Comparison of ENCODE assay signal across 8 cellular contexts in genomic region chr2:162333968-162334367, GRCh38. TPM values are rescaled to one million over a fixed set of nuclear protein-coding genes. Genes with fewer than 3 reads are reported as not detected.
DNase-seq lines count a peak whose midpoint lies in the region; ATAC-seq and TF ChIP-seq lines count a peak whose summit lies in the region.

No MANE protein-coding gene starts in this region.

- no peak overlapping the region for H3K4me3 Mint-ChIP-seq in effector memory CD8-positive, alpha-beta T cell
- no peak overlapping the region for H3K4me3 Mint-ChIP-seq in progenitor cell of endocrine pancreas (ENCODE audit: low read depth)

- H3K27me3 Mint-ChIP-seq in effector memory CD8-positive, alpha-beta T cell = no peaks in the 10 kb centered on the region
- no peaks in the 10 kb centered on the region for H3K27me3 Mint-ChIP-seq in progenitor cell of endocrine pancreas

- H3K4me1 Mint-ChIP-seq in effector memory CD8-positive, alpha-beta T cell (ENCODE audit: low read depth in 2 of 2) = no peaks in the 10 kb centered on the region
- peaks cover 3% of the 10 kb centered on the region for H3K4me1 Mint-ChIP-seq in progenitor cell of endocrine pancreas (ENCODE audit: low read depth)

- DNase-seq in AG09319 (ENCODE audit: extremely low read depth, low read depth) (no peak), GM12864 (ENCODE audit: low read depth) (no peak), NCI-H748 treated with DMSO at 0.1 percent for 48 hours (lab: John Stamatoyannopoulos, UW) (peak; percentile 7), progenitor cell of endocrine pancreas (ENCODE audit: low spot score, unreplicated experiment) (no peak), islet precursor cell (no peak), hepatic stellate cell (ENCODE audit: low spot score) (no peak)
- DNase-seq in effector memory CD8-positive, alpha-beta T cell = peak in 1 of 3 experiments; percentile 15

- peak; percentile 69 for ATAC-seq in HG02759 (IDR thresholded peaks at IDR 0.05; ENCODE audit: unreplicated experiment)
- ATAC-seq in effector memory CD8-positive, alpha-beta T cell (replicated peaks) = peak; percentile 49

- TF ChIP-seq CTCF in AG09319 (IDR thresholded peaks at IDR 0.05; ENCODE audit: low read depth, low read length) (peak; percentile 42), GM12864 (IDR thresholded peaks at IDR 0.05; ENCODE audit: low read depth, low read length, missing control alignments) (peak; percentile 45), progenitor cell of endocrine pancreas (IDR thresholded peaks at IDR 0.05; ENCODE audit: unreplicated experiment) (peak; percentile 32)

- H3K27ac Mint-ChIP-seq in effector memory CD8-positive, alpha-beta T cell = no peak overlapping the region
- H3K27ac Mint-ChIP-seq in progenitor cell of endocrine pancreas = no peak overlapping the region

- no peaks in the 10 kb centered on the region for H3K9me3 Mint-ChIP-seq in effector memory CD8-positive, alpha-beta T cell
- H3K9me3 Mint-ChIP-seq in progenitor cell of endocrine pancreas (ENCODE audit: low read depth) = peaks cover 3% of the 10 kb centered on the region

- H3K4me3 ChIP-seq in GM12864 (ENCODE audit: low read depth, low read length) = no peak overlapping the region

- H3K36me3 Mint-ChIP-seq in effector memory CD8-positive, alpha-beta T cell (ENCODE audit: insufficient read depth) = no peaks in the 10 kb centered on the region
- no peaks in the 10 kb centered on the region for H3K36me3 Mint-ChIP-seq in progenitor cell of endocrine pancreas (ENCODE audit: insufficient read depth)

RNA-seq across cellular contexts. Expression of gene GCA, which starts 10.0 kb away (rescaled TPM):
- 92.6 and 113 TPM in 2 replicates for total RNA-seq in progenitor cell of endocrine pancreas

RNA-seq across cellular contexts. Expression of gene IFIH1, which starts 15.5 kb away (rescaled TPM):
- total RNA-seq in progenitor cell of endocrine pancreas = 6.6 and 6.8 TPM in 2 replicates
